Comparison of ENCODE assay signal across 13 cellular contexts in genomic region chr6:170228581-170229310, GRCh38.
DNase-seq lines count a peak whose midpoint lies in the region; ATAC-seq, FAIRE-seq and TF ChIP-seq lines count a peak whose summit lies in the region.
"Had no signal": no experiment of that assay in that cellular context is flagged by ENCODE, and none has a peak within 500 bp of the region (broad histone marks: within the 10 kb centered on the region; RNA-seq: fewer than 3 reads in every experiment).

No MANE protein-coding gene starts in this region.

- H3K4me1 Mint-ChIP-seq in CD14-positive monocyte: peaks cover 21% of the 10 kb centered on the region

- FAIRE-seq in kidney (lab: Jason Lieb, UNC): no peak
- FAIRE-seq: HTR-8/SVneo had no signal

- peak overlapping the region; percentile 18 for H4K91ac ChIP-seq in trophoblast cell (ENCODE audit: low read depth, low read length)

- no peak overlapping the region for H3K4me3 Mint-ChIP-seq in CD14-positive monocyte
- H3K4me3 Mint-ChIP-seq: CD8-positive, alpha-beta memory T cell; HFFc6 had no signal

- no peak for ATAC-seq in Right ventricle myocardium inferior
- no peak for ATAC-seq in left cardiac atrium
- no peak for ATAC-seq in GM21723 (IDR thresholded peaks at IDR 0.05; ENCODE audit: unreplicated experiment)
- no peak for ATAC-seq in GM18519 (IDR thresholded peaks at IDR 0.05; ENCODE audit: low FRiP score, unreplicated experiment)

- no peaks in the 10 kb centered on the region for H3K79me2 ChIP-seq in trophoblast cell (ENCODE audit: control insufficient read depth, insufficient read depth, low read length, poor library complexity)
- no peaks in the 10 kb centered on the region for H3K79me2 ChIP-seq in mammary epithelial cell (ENCODE audit: insufficient read depth, low read length)

- H3K9ac ChIP-seq in kidney (ENCODE audit: low read length in 2 of 2): no peak overlapping the region
- no peak overlapping the region for H3K9ac ChIP-seq in trophoblast cell (ENCODE audit: low read length)
- H3K9ac ChIP-seq in mammary epithelial cell (ENCODE audit: insufficient read depth, low read length): no peak overlapping the region

- in situ Hi-C loops in mammary epithelial cell (cut with MboI; ENCODE audit: low sequenced_read_pairs in 2 of 2): no loop called here

- peaks cover 0 to 19% (median 10%) of the 10 kb centered on the region in 3 donors for H3K27me3 Mint-ChIP-seq in CD14-positive monocyte (ENCODE audit: low read depth in 3 of 3)

- TF ChIP-seq CTCF in CD14-positive monocyte (IDR thresholded peaks at IDR 0.05) (no peak), kidney (IDR thresholded peaks at IDR 0.05; ENCODE audit: borderline replicate concordance, extremely low read depth, insufficient read depth) (no peak), mammary epithelial cell (conservative IDR thresholded peaks at IDR 0.05 in 1 of 2, IDR thresholded peaks at IDR 0.05 in 1 of 2; ENCODE audit: extremely low read depth in 1 of 2, insufficient read depth in 1 of 2, low read depth in 1 of 2, low read length in 2 of 2) (no peak)

- no peak overlapping the region for H2BK120ac ChIP-seq in trophoblast cell (ENCODE audit: insufficient read depth, low read length, poor library complexity)

- H3K4me1 ChIP-seq in kidney (ENCODE audit: control insufficient read depth in 1 of 2, insufficient read depth in 1 of 2, low read depth in 1 of 2, low read length in 2 of 2) (no peaks in the 10 kb centered on the region), trophoblast cell (ENCODE audit: control insufficient read depth in 1 of 2, insufficient read depth in 2 of 2, low read length in 2 of 2) (peaks cover 20 to 29% of the 10 kb centered on the region in 2 experiments), mammary epithelial cell (ENCODE audit: insufficient read depth, low read length) (peaks cover 56% of the 10 kb centered on the region)

- H3K27ac Mint-ChIP-seq in CD14-positive monocyte: no peak overlapping the region
- H3K27ac Mint-ChIP-seq: HFFc6 had no signal

- no peak overlapping the region for H3K4ac ChIP-seq in trophoblast cell (ENCODE audit: low read depth, low read length)

- dilution Hi-C loops in mammary epithelial cell (cut with HindIII; ENCODE audit: low sequenced_read_pairs): no loop called here

- no peak overlapping the region for H4K12ac ChIP-seq in trophoblast cell (ENCODE audit: low read depth, low read length)

- peaks cover 0 to 8% (median 0%) of the 10 kb centered on the region in 7 donors for H3K9me3 Mint-ChIP-seq in CD14-positive monocyte
- H3K9me3 Mint-ChIP-seq: CD8-positive, alpha-beta memory T cell had no signal

- WGBS in trophoblast cell (ENCODE audit: extremely low coverage, insufficient coverage, insufficient read length): no CpG with 5 or more reads among the region's 21 CpGs
- WGBS in mammary epithelial cell (ENCODE audit: low coverage, missing lambda C conversion rate): 100% methylated on average over 12 of the region's 21 CpGs

- H3K9me3 ChIP-seq in kidney (ENCODE audit: control insufficient read depth in 1 of 2, low read length in 2 of 2): no peaks in the 10 kb centered on the region
- peaks cover 2% of the 10 kb centered on the region for H3K9me3 ChIP-seq in trophoblast cell (ENCODE audit: insufficient read depth, low read depth, low read length)
- H3K9me3 ChIP-seq in mammary epithelial cell (replicated peaks; ENCODE audit: insufficient read depth, low read length): no peaks in the 10 kb centered on the region

- intact Hi-C loops in Right ventricle myocardium inferior (cut with DNase I) (no loop called here), left cardiac atrium (cut with DNase I) (no loop called here), CD14-positive monocyte (cut with micrococcal nuclease) (no loop called here), kidney (cut with DNase I) (no loop called here), mammary epithelial cell (cut with micrococcal nuclease) (loop anchor here (5.0 to 10.0 kb wide), 6 partner anchors 64 to 524 kb away; partner anchors contain the start of genes C6orf120, DLL1 and WDR27)

- H2AFZ ChIP-seq in trophoblast cell (ENCODE audit: insufficient read depth, low read length, poor library complexity) (no peak overlapping the region), mammary epithelial cell (ENCODE audit: low read depth, low read length) (no peak overlapping the region)

- H4K8ac ChIP-seq in trophoblast cell (ENCODE audit: low read depth, low read length): no peak overlapping the region

- peaks cover 32% of the 10 kb centered on the region for H3K79me1 ChIP-seq in trophoblast cell (ENCODE audit: low read length)

- no peak overlapping the region for H3K18ac ChIP-seq in trophoblast cell (ENCODE audit: low read length)

- no peaks in the 10 kb centered on the region for H3K27me3 ChIP-seq in trophoblast cell (ENCODE audit: insufficient read depth, low read length)
- H3K27me3 ChIP-seq in mammary epithelial cell (ENCODE audit: insufficient read depth, low read length): no peaks in the 10 kb centered on the region

- no peaks in the 10 kb centered on the region for H4K20me1 ChIP-seq in mammary epithelial cell (ENCODE audit: insufficient read depth, low read length)

- no peak overlapping the region for H3K14ac ChIP-seq in trophoblast cell (ENCODE audit: low read length)

- H3K23ac ChIP-seq in trophoblast cell (ENCODE audit: low read length): no peak overlapping the region

- H3K36me3 Mint-ChIP-seq in CD14-positive monocyte: no peaks in the 10 kb centered on the region
- H3K36me3 Mint-ChIP-seq: CD8-positive, alpha-beta memory T cell had no signal

- H3K36me3 ChIP-seq in kidney (ENCODE audit: control insufficient read depth in 1 of 2, insufficient read depth in 2 of 2, low read length in 2 of 2) (no peaks in the 10 kb centered on the region), trophoblast cell (ENCODE audit: control insufficient read depth in 1 of 2, insufficient read depth in 2 of 2, low read length in 2 of 2) (no peaks in the 10 kb centered on the region), mammary epithelial cell (ENCODE audit: insufficient read depth, low read length) (no peaks in the 10 kb centered on the region)

- no peak overlapping the region for H3K27ac ChIP-seq in kidney (ENCODE audit: low read depth in 2 of 2, low read length in 2 of 2)
- no peak overlapping the region for H3K27ac ChIP-seq in trophoblast cell (ENCODE audit: low read depth, low read length)
- H3K27ac ChIP-seq in mammary epithelial cell (ENCODE audit: insufficient read depth, low read depth, low read length): no peak overlapping the region
- H3K27ac ChIP-seq: 22Rv1 had no signal

- no peak overlapping the region for H2AK5ac ChIP-seq in trophoblast cell (ENCODE audit: low read length)

- no peak overlapping the region for H3K4me3 ChIP-seq in kidney (ENCODE audit: low read length in 2 of 2)
- H3K4me3 ChIP-seq in trophoblast cell (ENCODE audit: low read depth, low read length): no peak overlapping the region
- H3K4me3 ChIP-seq in mammary epithelial cell (replicated peaks in 1 of 3; ENCODE audit: insufficient read depth in 1 of 3, low read depth in 2 of 3, low read length in 3 of 3): no peak overlapping the region

- no peak overlapping the region for H3K4me2 ChIP-seq in trophoblast cell (ENCODE audit: low read length)
- no peak overlapping the region for H3K4me2 ChIP-seq in mammary epithelial cell (ENCODE audit: insufficient read depth, low read depth, low read length)

- no peak overlapping the region for H2BK5ac ChIP-seq in trophoblast cell (ENCODE audit: low read depth, low read length, poor library complexity)

- peak overlapping the region; percentile 42 for H2BK12ac ChIP-seq in trophoblast cell (ENCODE audit: low read length)

- CTCF ChIA-PET in mammary epithelial cell (lab: Charles Lee; ENCODE audit: low non-redundant PET): no interaction called here

- DNase-seq in Right ventricle myocardium inferior (ENCODE audit: missing footprints): peak; percentile 45
- DNase-seq in left cardiac atrium: no peak
- DNase-seq in CD14-positive monocyte (ENCODE audit: low spot score): peak; percentile 5
- DNase-seq in kidney: peak; percentile 54
- peak; percentile 51 to 76 for DNase-seq in trophoblast cell
- no peak for DNase-seq in mammary epithelial cell
- DNase-seq: HCEC 1CT, HFFc6 had no signal

- no TSS peak for BruUV-seq in mammary epithelial cell (replicated peaks; lab: Mats Ljungman, UMichigan)

Comparison
In these comparisons a context has a peak if more than half of its experiments do, and no peak if none do; other contexts are left out.
1. DNase-seq: peak in Right ventricle myocardium inferior (single experiment), CD14-positive monocyte (single experiment), kidney (single experiment) and trophoblast cell (2 of 2); none in left cardiac atrium (single experiment) and mammary epithelial cell (single experiment).